ENCODE assay signal across 1 cellular context in genomic region chr17:78615631-78616030, GRCh38.
TF ChIP-seq lines count a peak whose summit lies in the region.

No MANE protein-coding gene starts in this region.

TF ChIP-seq in H1, 55 proteins besides CTCF, POLR2A, EP300 and RAD21:
- TF ChIP-seq KDM5A (IDR thresholded peaks at IDR 0.05; ENCODE audit: low read length) = no peak
- TF ChIP-seq NRF1 (IDR thresholded peaks at IDR 0.05; ENCODE audit: low read depth, low read length) = no peak
- no peak for TF ChIP-seq CREB1 (IDR thresholded peaks at IDR 0.05)
- no peak for TF ChIP-seq ZNF274 (IDR thresholded peaks at IDR 0.05; ENCODE audit: borderline replicate concordance, extremely low read depth, low read length)
